Comparison of ENCODE assay signal across 11 cellular contexts in genomic region chr2:101753720-101754490, GRCh38.
DNase-seq lines count a peak whose midpoint lies in the region; ATAC-seq lines count a peak whose summit lies in the region.
"Had no signal": no experiment of that assay in that cellular context is flagged by ENCODE, and none has a peak within 500 bp of the region (broad histone marks: within the 10 kb centered on the region; RNA-seq: fewer than 3 reads in every experiment).

No MANE protein-coding gene starts in this region.

- ATAC-seq in stimulated activated naive CD8-positive, alpha-beta T cell treated with anti-CD3 and anti-CD28 coated beads, Interleukin-15, Interleukin-2, amounts not matched to agents 100 U/mL and 50 U/mL, for 24 hours: no peak
- peak; percentile 36 for ATAC-seq in HG03159 (IDR thresholded peaks at IDR 0.05; ENCODE audit: unreplicated experiment)
- no peak for ATAC-seq in GM18861 (IDR thresholded peaks at IDR 0.05; ENCODE audit: unreplicated experiment)

- H3K4me3 Mint-ChIP-seq in stimulated activated naive CD8-positive, alpha-beta T cell treated with anti-CD3 and anti-CD28 coated beads, Interleukin-15, Interleukin-2, amounts not matched to agents 100 ng/mL and 50 ng/mL, for 24 hours: no peak overlapping the region

- H3K4me1 Mint-ChIP-seq in stimulated activated naive CD8-positive, alpha-beta T cell treated with anti-CD3 and anti-CD28 coated beads, Interleukin-15, Interleukin-2, amounts not matched to agents 100 ng/mL and 50 ng/mL, for 24 hours (ENCODE audit: low read depth): peaks cover 83% of the 10 kb centered on the region

- H3K9me3 Mint-ChIP-seq in stimulated activated naive CD8-positive, alpha-beta T cell treated with anti-CD3 and anti-CD28 coated beads, Interleukin-15, Interleukin-2, amounts not matched to agents 100 ng/mL and 50 ng/mL, for 24 hours: no peaks in the 10 kb centered on the region

- H3K36me3 Mint-ChIP-seq in stimulated activated naive CD8-positive, alpha-beta T cell treated with anti-CD3 and anti-CD28 coated beads, Interleukin-15, Interleukin-2, amounts not matched to agents 100 ng/mL and 50 ng/mL, for 24 hours (ENCODE audit: low read depth): no peaks in the 10 kb centered on the region

- peak overlapping the region; percentile 62 for H3K27ac ChIP-seq in epithelial cell of prostate
- H3K27ac ChIP-seq: ovary had no signal

- H3K27me3 Mint-ChIP-seq in stimulated activated naive CD8-positive, alpha-beta T cell treated with anti-CD3 and anti-CD28 coated beads, Interleukin-15, Interleukin-2, amounts not matched to agents 100 ng/mL and 50 ng/mL, for 24 hours: no peaks in the 10 kb centered on the region

- DNase-seq in stimulated activated naive CD8-positive, alpha-beta T cell treated with anti-CD3 and anti-CD28 coated beads, Interleukin-15, Interleukin-2, amounts not matched to agents 100 U/mL and 50 U/mL, for 24 hours: no peak
- DNase-seq in epithelial cell of prostate (ENCODE audit: low read depth, low spot score): no peak
- DNase-seq in nucleus accumbens (lab: John Stamatoyannopoulos, UW): no peak
- DNase-seq in LoVo (ENCODE audit: low spot score): no peak
- no peak for DNase-seq in NCI-H510A treated with DMSO at 0.1 percent for 48 hours (lab: John Stamatoyannopoulos, UW)
- DNase-seq: activated T-cell treated with anti-CD3 and anti-CD28 coated beads, Interleukin-2, amount 50 U/mL, for 48 hours; NCI-H345; ovary had no signal

- H3K27ac Mint-ChIP-seq in stimulated activated naive CD8-positive, alpha-beta T cell treated with anti-CD3 and anti-CD28 coated beads, Interleukin-15, Interleukin-2, amounts not matched to agents 100 ng/mL and 50 ng/mL, for 24 hours: peak overlapping the region; percentile 75
